In genomic region chr2:203948733-203949132, GRCh38 we compare ENCODE assay signal across 1 cellular context.
TF ChIP-seq lines count a peak whose summit lies in the region.

No MANE protein-coding gene starts in this region.

TF ChIP-seq in GM12878, 131 proteins besides CTCF, POLR2A, EP300 and RAD21 (continued from another document):
- TF ChIP-seq ATF2 (IDR thresholded peaks at IDR 0.05; ENCODE audit: low read length) (peak; percentile 68), HSF1 (IDR thresholded peaks at IDR 0.05; ENCODE audit: low read depth, low read length) (peak; percentile 67; the same call in 1 of the 2 replicates), SUZ12 (IDR thresholded peaks at IDR 0.05; ENCODE audit: unreplicated experiment) (no peak), ZNF207 (IDR thresholded peaks at IDR 0.05; ENCODE audit: borderline replicate concordance) (no peak), MLLT1 (IDR thresholded peaks at IDR 0.05) (peak; percentile 25; the same call in 1 of the 2 replicates), SPI1 (IDR thresholded peaks at IDR 0.05; ENCODE audit: borderline replicate concordance, insufficient read depth, low read depth, low read length) (peak; percentile 74; the same call in 1 of the 2 replicates), JUNB (IDR thresholded peaks at IDR 0.05) (no peak), ZNF592 (IDR thresholded peaks at IDR 0.05) (no peak), RUNX3 (IDR thresholded peaks at IDR 0.05; ENCODE audit: low read length) (peak; percentile 14; the same call in 1 of the 2 replicates), MTA2 (IDR thresholded peaks at IDR 0.05; ENCODE audit: low read depth) (peak; percentile 48; the same call in 1 of the 2 replicates), NRF1 (conservative IDR thresholded peaks at IDR 0.05; ENCODE audit: low read depth, low read length) (no peak), SMAD1 (IDR thresholded peaks at IDR 0.05; ENCODE audit: low read depth, partially characterized antibody) (peak; percentile 74), NBN (IDR thresholded peaks at IDR 0.05) (0 out of 2 replicates have a peak, but pooled peaks have one; percentile 31), IKZF2 (IDR thresholded peaks at IDR 0.05) (peak in 1 of 2 experiments; percentile 47; a peak in 1 of 4 replicates), BACH1 (IDR thresholded peaks at IDR 0.05; ENCODE audit: borderline replicate concordance) (no peak), SIX5 (IDR thresholded peaks at IDR 0.05; ENCODE audit: low read depth, low read length, severe bottlenecking) (no peak), PBX3 (IDR thresholded peaks at IDR 0.05; ENCODE audit: insufficient replicate concordance, low read depth, low read length) (no peak), ATF7 (IDR thresholded peaks at IDR 0.05; ENCODE audit: low read depth) (peak; percentile 52), E4F1 (IDR thresholded peaks at IDR 0.05; ENCODE audit: borderline replicate concordance, partially characterized antibody) (no peak), RELB (IDR thresholded peaks at IDR 0.05; ENCODE audit: low read depth) (0 out of 2 replicates have a peak, but pooled peaks have one; percentile 21), MEF2B (IDR thresholded peaks at IDR 0.05; ENCODE audit: partially characterized antibody, poor library complexity, severe bottlenecking) (peak; percentile 35), BCL3 (IDR thresholded peaks at IDR 0.05; ENCODE audit: borderline replicate concordance, insufficient read depth, low read depth, low read length, poor library complexity, severe bottlenecking) (peak; percentile 30), NR2F1 (conservative IDR thresholded peaks at IDR 0.05) (peak; percentile 68), ATF3 (IDR thresholded peaks at IDR 0.05; ENCODE audit: borderline replicate concordance, extremely low read depth, low read depth, low read length) (no peak)
TF ChIP-seq in GM12878: peak in this region for 17.
